9 cellular contexts compared by ENCODE assay signal in the genomic region with DNA sequence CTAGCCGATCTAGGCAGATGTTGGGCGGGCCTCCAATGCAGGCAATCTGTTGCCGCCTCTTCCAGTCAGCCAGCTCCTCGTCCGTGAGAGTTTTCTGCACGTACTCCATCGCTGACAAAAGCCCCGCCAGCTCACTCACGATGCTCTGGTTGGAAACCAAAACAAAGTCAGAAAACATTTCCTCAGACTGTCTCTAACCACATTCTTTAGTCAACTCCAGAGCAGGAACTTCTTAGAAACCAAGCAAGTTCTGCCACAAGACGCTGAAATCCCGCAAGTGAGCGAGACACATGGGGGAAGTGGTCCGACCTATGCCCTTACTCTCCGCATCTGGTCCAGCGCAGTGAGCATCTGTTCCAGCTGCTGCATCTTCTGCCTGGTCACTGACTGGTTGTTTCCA. TPM values are rescaled to one million over a fixed set of nuclear protein-coding genes. Genes with fewer than 3 reads are reported as not detected.
DNase-seq lines count a peak whose midpoint lies in the region; ATAC-seq and TF ChIP-seq lines count a peak whose summit lies in the region.
"Had no signal": no experiment of that assay in that cellular context is flagged by ENCODE, and none has a peak within 500 bp of the region (broad histone marks: within the 10 kb centered on the region; RNA-seq: fewer than 3 reads in every experiment).

No MANE protein-coding gene starts in this region.

- H3K27ac Mint-ChIP-seq in CD14-positive monocyte, result peak overlapping the region in 6 of 7 donors; percentile 11 to 85 (median 66)
- H3K27ac Mint-ChIP-seq in natural killer cell, result no peak overlapping the region

- H3K4me1 Mint-ChIP-seq in CD14-positive monocyte, result peaks cover 23% of the 10 kb centered on the region
- H3K4me1 Mint-ChIP-seq in natural killer cell, result peaks cover 12 to 15% of the 10 kb centered on the region in 2 donors

- no peak overlapping the region for H3K4me3 ChIP-seq in left ventricle myocardium inferior

- peaks cover 92% of the 10 kb centered on the region for H3K36me3 ChIP-seq in left ventricle myocardium inferior

- ATAC-seq in HG02763 (IDR thresholded peaks at IDR 0.05; ENCODE audit: unreplicated experiment), result peak; percentile 54
- peak in 2 of 3 donors; percentile 38 to 53 for ATAC-seq in natural killer cell
- ATAC-seq in HG02759 (IDR thresholded peaks at IDR 0.05; ENCODE audit: unreplicated experiment), result no peak

- H3K27ac ChIP-seq in left ventricle myocardium inferior (replicated peaks), result no peak overlapping the region

- no peaks in the 10 kb centered on the region for H3K9me3 ChIP-seq in left ventricle myocardium inferior (replicated peaks)

- peaks cover 19% of the 10 kb centered on the region for H3K4me1 ChIP-seq in left ventricle myocardium inferior

- H3K9me3 Mint-ChIP-seq in CD14-positive monocyte (no peaks in the 10 kb centered on the region), natural killer cell (no peaks in the 10 kb centered on the region)
- H3K9me3 Mint-ChIP-seq: immature natural killer cell had no signal

- H3K36me3 Mint-ChIP-seq in CD14-positive monocyte (peaks cover 76 to 87% of the 10 kb centered on the region in 2 donors), natural killer cell (peaks cover 12% of the 10 kb centered on the region)

- TF ChIP-seq CTCF in CD14-positive monocyte (IDR thresholded peaks at IDR 0.05) (no peak), natural killer cell (IDR thresholded peaks at IDR 0.05) (no peak), left ventricle myocardium inferior (IDR thresholded peaks at IDR 0.05; ENCODE audit: borderline replicate concordance) (no peak)

- no peak for DNase-seq in CD14-positive monocyte (ENCODE audit: low spot score)
- DNase-seq in activated CD8-positive, alpha-beta memory T cell treated with anti-CD3 and anti-CD28 coated beads, Interleukin-2, amount 50 U/mL, for 1 hour (ENCODE audit: extremely low read depth), result peak; percentile 49
- DNase-seq in natural killer cell, result no peak
- DNase-seq in T1000 (lab: John Stamatoyannopoulos, UW), result no peak
- DNase-seq in left ventricle myocardium inferior, result no peak
- no peak for DNase-seq in NCI-H774 (lab: John Stamatoyannopoulos, UW)

- H3K27me3 Mint-ChIP-seq in CD14-positive monocyte (ENCODE audit: low read depth in 3 of 3), result peaks cover 0 to 1% (median 0%) of the 10 kb centered on the region in 3 donors
- no peaks in the 10 kb centered on the region for H3K27me3 Mint-ChIP-seq in natural killer cell (ENCODE audit: low read depth in 2 of 2)

- peak overlapping the region in 1 of 2 donors; percentile 24 for H3K4me3 Mint-ChIP-seq in CD14-positive monocyte
- H3K4me3 Mint-ChIP-seq in natural killer cell, result no peak overlapping the region

- intact Hi-C loops in CD14-positive monocyte (cut with micrococcal nuclease), result loop anchor here in 1 of 2 donors (5.0 kb wide), 1 partner anchor 50 kb away; a partner anchor contains a TSS
- intact Hi-C loops in natural killer cell (cut with micrococcal nuclease), result no loop called here
- intact Hi-C loops in left ventricle myocardium inferior (cut with micrococcal nuclease), result no loop called here

- H3K27me3 ChIP-seq in left ventricle myocardium inferior (ENCODE audit: low read depth), result no peaks in the 10 kb centered on the region

RNA-seq across cellular contexts. Expression of a gene that starts 49.1 kb away (rescaled TPM):
- 10 to 100 TPM; 30.5 to 49.8 TPM for polyA plus RNA-seq in CD14-positive monocyte
- 100 to 1,000 TPM; 112 to 135 (median 117) TPM for total RNA-seq in natural killer cell
- 16.7 TPM for total RNA-seq in left ventricle myocardium inferior

RNA-seq across cellular contexts. Expression of a gene that starts 50.8 kb away (rescaled TPM):
- 100 to 1,000 TPM; 110 to 155 TPM for polyA plus RNA-seq in CD14-positive monocyte
- total RNA-seq in natural killer cell, result 100 to 1,000 TPM; 190 to 246 (median 206) TPM
- 116 TPM for total RNA-seq in left ventricle myocardium inferior

Comparison
In these comparisons a context has a peak if more than half of its experiments do, and no peak if none do; other contexts are left out.
1. H3K27ac Mint-ChIP-seq: peak in CD14-positive monocyte (6 of 7); none in natural killer cell (0 of 2).